Comparison of ENCODE assay signal across 7 cellular contexts in the genomic region with DNA sequence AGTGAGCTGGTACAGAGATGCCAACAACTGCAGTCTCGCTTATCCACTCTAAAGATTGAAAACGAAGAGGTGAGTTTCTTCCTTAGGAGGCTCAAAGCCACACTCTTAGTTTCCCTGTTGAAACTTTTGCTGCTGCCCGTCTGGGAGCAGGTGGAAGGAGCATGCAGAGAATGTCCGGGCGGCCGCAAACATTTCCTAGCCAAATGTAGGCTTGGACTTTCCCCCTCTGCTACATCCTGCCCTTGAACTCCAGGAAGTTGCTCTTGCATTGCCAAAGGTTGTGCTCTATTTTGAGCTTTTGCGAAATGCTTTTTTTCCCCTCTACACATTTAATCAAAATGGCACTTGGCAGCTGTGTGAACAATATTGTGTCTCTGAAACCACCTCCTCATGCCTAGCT.
DNase-seq lines count a peak whose midpoint lies in the region; ATAC-seq, FAIRE-seq and TF ChIP-seq lines count a peak whose summit lies in the region.
"Not testable (repeated sequence)": the region's sequence is repeated elsewhere in the genome, so short reads cannot be mapped to it uniquely, and the experiment has no call there.

No MANE protein-coding gene starts in this region.

- not testable (repeated sequence) for H3F3A ChIP-seq in PC-9 (ENCODE audit: insufficient read depth, low read depth)

- not testable (repeated sequence) for H3K36me3 ChIP-seq in PC-9 (ENCODE audit: low read depth); endothelial cell of umbilical vein (ENCODE audit: control insufficient read depth in 2 of 2, extremely low read depth in 1 of 2, insufficient read depth in 2 of 2, low read length in 2 of 2); heart right ventricle; HepG2 (replicated peaks in 1 of 2; ENCODE audit: control insufficient read depth in 1 of 2, insufficient read depth in 2 of 2, low read length in 2 of 2); lung (ENCODE audit: control insufficient read depth in 2 of 2, insufficient read depth in 2 of 2, low read length in 2 of 2); upper lobe of right lung

- not testable (repeated sequence) for H3K27me3 ChIP-seq in PC-9 (ENCODE audit: insufficient read depth, low read depth); endothelial cell of umbilical vein (ENCODE audit: control insufficient read depth in 2 of 2, insufficient read depth in 2 of 2, low read length in 2 of 2); heart right ventricle; right cardiac atrium (ENCODE audit: control insufficient read depth, insufficient read depth); HepG2 (ENCODE audit: control insufficient read depth in 1 of 2, insufficient read depth in 2 of 2, low read length in 2 of 2); lung (ENCODE audit: control insufficient read depth, insufficient read depth); upper lobe of right lung

- TF ChIP-seq EP300 in HepG2 (IDR thresholded peaks at IDR 0.05; ENCODE audit: low read depth in 2 of 2, low read length in 2 of 2); HepG2 (CRISPR knock-in tag; IDR thresholded peaks at IDR 0.05; ENCODE audit: borderline replicate concordance): not testable (repeated sequence)

- H3K4me2 ChIP-seq in PC-9; endothelial cell of umbilical vein (ENCODE audit: insufficient read depth, low read length); HepG2 (ENCODE audit: low read depth, low read length): not testable (repeated sequence)

- not testable (repeated sequence) for H3K4me3 ChIP-seq in PC-9; endothelial cell of umbilical vein (replicated peaks in 1 of 3; ENCODE audit: insufficient read depth in 1 of 3, low read depth in 1 of 3, low read length in 3 of 3); heart right ventricle; right cardiac atrium (ENCODE audit: low read length); HepG2 (replicated peaks in 1 of 3; ENCODE audit: insufficient read depth in 1 of 3, low read depth in 2 of 3, low read length in 3 of 3); lung; upper lobe of right lung

- not testable (repeated sequence) for H3K9me1 ChIP-seq in endothelial cell of umbilical vein (replicated peaks; ENCODE audit: control insufficient read depth, extremely low read depth, insufficient read depth, low read length)

- not testable (repeated sequence) for H3K79me2 ChIP-seq in PC-9 (ENCODE audit: low read depth); endothelial cell of umbilical vein (ENCODE audit: control insufficient read depth, insufficient read depth, low read length); HepG2 (ENCODE audit: insufficient read depth, low read length)

- not testable (repeated sequence) for H3K9ac ChIP-seq in endothelial cell of umbilical vein (replicated peaks; ENCODE audit: extremely low read depth, insufficient read depth, low read length); HepG2 (ENCODE audit: insufficient read depth, low read depth, low read length)

- H3K9me3 ChIP-seq in PC-9 (ENCODE audit: insufficient read depth, low read depth); endothelial cell of umbilical vein (replicated peaks; ENCODE audit: control insufficient read depth, insufficient read depth, low read length); heart right ventricle; right cardiac atrium (ENCODE audit: control insufficient read depth, low read length); HepG2 (ENCODE audit: low read length); lung (ENCODE audit: control insufficient read depth in 2 of 2, insufficient read depth in 1 of 2, low read length in 1 of 2); upper lobe of right lung: not testable (repeated sequence)

- DNase-seq in PC-9; endothelial cell of umbilical vein (ENCODE audit: low read depth, low spot score); heart right ventricle; right cardiac atrium; HepG2 (ENCODE audit: low spot score); lung (ENCODE audit: low spot score); upper lobe of right lung: not testable (repeated sequence)

- not testable (repeated sequence) for H4K20me1 ChIP-seq in PC-9 (ENCODE audit: insufficient read depth); endothelial cell of umbilical vein (replicated peaks; ENCODE audit: control insufficient read depth, extremely low read depth, insufficient read depth, low read length); HepG2 (ENCODE audit: insufficient read depth, low read length)

- not testable (repeated sequence) for TF ChIP-seq CTCF in PC-9 (conservative IDR thresholded peaks at IDR 0.05); endothelial cell of umbilical vein (IDR thresholded peaks at IDR 0.05; ENCODE audit: extremely low read depth in 1 of 2, insufficient read depth in 1 of 2, low read depth in 1 of 2, low read length in 2 of 2); heart right ventricle (IDR thresholded peaks at IDR 0.05); HepG2 (CRISPR knock-in tag; IDR thresholded peaks at IDR 0.05); lung (IDR thresholded peaks at IDR 0.05; ENCODE audit: control extremely low read depth, extremely low read depth); upper lobe of right lung (IDR thresholded peaks at IDR 0.05)

- CTCF ChIA-PET in PC-9 (lab: Charles Lee); endothelial cell of umbilical vein (lab: Charles Lee); HepG2 (lab: Yijun Ruan, JAX; ENCODE audit: low intra/inter-chr PET ratio, low total read pairs): not testable (repeated sequence)

- dilution Hi-C loops in endothelial cell of umbilical vein (cut with MboI; ENCODE audit: extremely low pct_ligation_motif_present, low sequenced_read_pairs) = not testable (repeated sequence)

- not testable (repeated sequence) for H3K9me2 ChIP-seq in PC-9 (ENCODE audit: insufficient read depth)

- intact Hi-C loops in PC-9 (cut with micrococcal nuclease; ENCODE audit: unreplicated experiment); endothelial cell of umbilical vein (cut with micrococcal nuclease); heart right ventricle (cut with DNase I); right cardiac atrium (cut with DNase I); HepG2 (cut with micrococcal nuclease; ENCODE audit: unreplicated experiment); upper lobe of right lung (cut with DNase I): not testable (repeated sequence)

- no CpG with 5 or more reads among the region's 7 CpGs for WGBS in heart right ventricle, 2 donors
- WGBS in right cardiac atrium = no CpG with 5 or more reads among the region's 7 CpGs
- WGBS in HepG2 (ENCODE audit: low lambda C conversion rate) = no CpG with 5 or more reads among the region's 7 CpGs
- no CpG with 5 or more reads among the region's 7 CpGs for WGBS in lung, 2 donors

- H3K4me1 ChIP-seq in PC-9 (replicated peaks; ENCODE audit: insufficient read depth); endothelial cell of umbilical vein (ENCODE audit: control insufficient read depth, extremely low read depth, insufficient read depth, low read length); heart right ventricle; right cardiac atrium (ENCODE audit: control insufficient read depth, insufficient read depth, low read length); HepG2 (ENCODE audit: insufficient read depth, low read length); lung (ENCODE audit: control insufficient read depth in 2 of 2, insufficient read depth in 2 of 2, low read length in 2 of 2); upper lobe of right lung: not testable (repeated sequence)

- TSS peak; percentile 39 for BruUV-seq in PC-9 (replicated peaks; lab: Mats Ljungman, UMichigan)
- BruUV-seq in endothelial cell of umbilical vein (replicated peaks; lab: Mats Ljungman, UMichigan); HepG2 (replicated peaks; lab: Mats Ljungman, UMichigan): not testable (repeated sequence)

- in situ Hi-C loops in HepG2 (cut with HindIII; ENCODE audit: extremely low pct_ligation_motif_present, low pct_unique_long_range_greater_than_20kb) = not testable (repeated sequence)

- POLR2A ChIA-PET in PC-9 (lab: Charles Lee; ENCODE audit: unreplicated experiment); endothelial cell of umbilical vein (lab: Charles Lee); HepG2 (lab: Yijun Ruan, JAX): not testable (repeated sequence)

- not testable (repeated sequence) for TF ChIP-seq RAD21 in HepG2 (CRISPR knock-in tag; IDR thresholded peaks at IDR 0.05)

- H2AFZ ChIP-seq in PC-9; endothelial cell of umbilical vein (ENCODE audit: low read depth, low read length); HepG2 (ENCODE audit: low read length): not testable (repeated sequence)

- TF ChIP-seq POLR2A in endothelial cell of umbilical vein (IDR thresholded peaks at IDR 0.05; ENCODE audit: low read depth, low read length); HepG2 (IDR thresholded peaks at IDR 0.05; ENCODE audit: insufficient read depth in 1 of 2, low read depth in 2 of 2, low read length in 2 of 2): not testable (repeated sequence)

- not testable (repeated sequence) for H3K27ac ChIP-seq in PC-9; endothelial cell of umbilical vein (ENCODE audit: insufficient read depth, low read depth, low read length); heart right ventricle; right cardiac atrium (ENCODE audit: low read length); HepG2 (ENCODE audit: extremely low read length, insufficient read depth, low read length); lung (ENCODE audit: low read depth in 1 of 2, low read length in 1 of 2); upper lobe of right lung

- FAIRE-seq in endothelial cell of umbilical vein (lab: Jason Lieb, UNC) = peak; percentile 86
- peak; percentile 75 for FAIRE-seq in HepG2 (lab: Jason Lieb, UNC)

- ATAC-seq in heart right ventricle (peak; percentile 9 to 65 (median 52)), right cardiac atrium (peak; percentile 7 to 56), HepG2 (peak; percentile 88), lung (ENCODE audit: insufficient read depth, low FRiP score) (peak; percentile 39), upper lobe of right lung (peak; percentile 60)

Comparison
In these comparisons a context has a peak if more than half of its experiments do, and no peak if none do; other contexts are left out.
1. ATAC-seq: peak in every context shown above with its lines; median percentile 88 in HepG2; 60 in upper lobe of right lung; 52 in heart right ventricle; 39 in lung; 32 in right cardiac atrium.